In genomic region chr20:56995635-56996075, GRCh38 we compare ENCODE assay signal across 9 cellular contexts.
A peak's percentile ranks its signal among the peaks of the same experiment; 100 is the strongest.
DNase-seq lines count a peak whose midpoint lies in the region; FAIRE-seq and TF ChIP-seq lines count a peak whose summit lies in the region.
"Had no signal": no experiment of that assay in that cellular context is flagged by ENCODE, and none has a peak within 500 bp of the region (broad histone marks: within the 10 kb centered on the region; RNA-seq: fewer than 3 reads in every experiment).

No MANE protein-coding gene starts in this region.

- no peak overlapping the region for H3K14ac ChIP-seq in trophoblast cell (ENCODE audit: low read length)

- H4K20me1 ChIP-seq in KMS-11 (ENCODE audit: insufficient read depth) = no peaks in the 10 kb centered on the region
- H4K20me1 ChIP-seq in mammary epithelial cell (ENCODE audit: insufficient read depth, low read length) = no peaks in the 10 kb centered on the region

- H2BK5ac ChIP-seq in trophoblast cell (ENCODE audit: low read depth, low read length, poor library complexity) = no peak overlapping the region

- TF ChIP-seq CTCF in KMS-11 (conservative IDR thresholded peaks at IDR 0.05; ENCODE audit: low read depth, low read length) = peak; percentile 50
- peak; percentile 55 to 70 for TF ChIP-seq CTCF in mammary epithelial cell (conservative IDR thresholded peaks at IDR 0.05 in 1 of 2, IDR thresholded peaks at IDR 0.05 in 1 of 2; ENCODE audit: extremely low read depth in 1 of 2, insufficient read depth in 1 of 2, low read depth in 1 of 2, low read length in 2 of 2)

- peaks cover 4% of the 10 kb centered on the region for H3K9me3 ChIP-seq in mammary epithelial cell (replicated peaks; ENCODE audit: insufficient read depth, low read length)
- H3K9me3 ChIP-seq in trophoblast cell (ENCODE audit: insufficient read depth, low read depth, low read length) = peaks cover 3% of the 10 kb centered on the region

- intact Hi-C loops in mammary epithelial cell (cut with micrococcal nuclease) = no loop called here

- peak overlapping the region; percentile 60 for H2BK120ac ChIP-seq in trophoblast cell (ENCODE audit: insufficient read depth, low read length, poor library complexity)

- 70% methylated on average over 11 of the region's 12 CpGs for WGBS in mammary epithelial cell (ENCODE audit: low coverage, missing lambda C conversion rate)
- no CpG with 5 or more reads among the region's 12 CpGs for WGBS in trophoblast cell (ENCODE audit: extremely low coverage, insufficient coverage, insufficient read length)

- H3K4me2 ChIP-seq in KMS-11 (no peak overlapping the region), mammary epithelial cell (ENCODE audit: insufficient read depth, low read depth, low read length) (no peak overlapping the region), trophoblast cell (ENCODE audit: low read length) (no peak overlapping the region)

- BruUV-seq in mammary epithelial cell (replicated peaks; lab: Mats Ljungman, UMichigan) = no TSS peak

- dilution Hi-C loops in mammary epithelial cell (cut with HindIII; ENCODE audit: low sequenced_read_pairs) = no loop called here

- H4K8ac ChIP-seq in trophoblast cell (ENCODE audit: low read depth, low read length) = no peak overlapping the region

- H3K27ac ChIP-seq in KMS-11 (no peak overlapping the region), mammary epithelial cell (ENCODE audit: insufficient read depth, low read depth, low read length) (no peak overlapping the region), trophoblast cell (ENCODE audit: low read depth, low read length) (peak overlapping the region; percentile 8)

- H3K4me1 ChIP-seq in KMS-11 (ENCODE audit: low read depth, poor library complexity, severe bottlenecking) (no peaks in the 10 kb centered on the region), mammary epithelial cell (ENCODE audit: insufficient read depth, low read length) (no peaks in the 10 kb centered on the region), trophoblast cell (ENCODE audit: control insufficient read depth in 1 of 2, insufficient read depth in 2 of 2, low read length in 2 of 2) (peaks cover 3 to 13% of the 10 kb centered on the region in 2 experiments)

- no peaks in the 10 kb centered on the region for H3K27me3 ChIP-seq in KMS-11 (ENCODE audit: insufficient read depth, low read depth)
- no peaks in the 10 kb centered on the region for H3K27me3 ChIP-seq in mammary epithelial cell (ENCODE audit: insufficient read depth, low read length)
- H3K27me3 ChIP-seq in trophoblast cell (ENCODE audit: insufficient read depth, low read length) = no peaks in the 10 kb centered on the region

- peak overlapping the region; percentile 41 for H4K91ac ChIP-seq in trophoblast cell (ENCODE audit: low read depth, low read length)

- peaks cover 2% of the 10 kb centered on the region for H3K79me1 ChIP-seq in trophoblast cell (ENCODE audit: low read length)

- H2BK12ac ChIP-seq in trophoblast cell (ENCODE audit: low read length) = peak overlapping the region; percentile 51

- FAIRE-seq in H54 (lab: Jason Lieb, UNC) = no peak

- H3K4ac ChIP-seq in trophoblast cell (ENCODE audit: low read depth, low read length) = no peak overlapping the region

- no peak overlapping the region for H3K9ac ChIP-seq in KMS-11
- no peak overlapping the region for H3K9ac ChIP-seq in mammary epithelial cell (ENCODE audit: insufficient read depth, low read length)
- no peak overlapping the region for H3K9ac ChIP-seq in trophoblast cell (ENCODE audit: low read length)

- H3K79me2 ChIP-seq in KMS-11 (ENCODE audit: insufficient read depth, low read depth) = no peaks in the 10 kb centered on the region
- no peaks in the 10 kb centered on the region for H3K79me2 ChIP-seq in mammary epithelial cell (ENCODE audit: insufficient read depth, low read length)
- no peaks in the 10 kb centered on the region for H3K79me2 ChIP-seq in trophoblast cell (ENCODE audit: control insufficient read depth, insufficient read depth, low read length, poor library complexity)

- peak; percentile 37 to 49 for DNase-seq in SHP77 (lab: John Stamatoyannopoulos, UW)
- no peak for DNase-seq in SHP77 treated with DMSO at 0.1 percent for 48 hours (lab: John Stamatoyannopoulos, UW)
- DNase-seq in mammary epithelial cell = peak; percentile 17
- peak; percentile 68 to 86 for DNase-seq in trophoblast cell
- no peak for DNase-seq in H54 (ENCODE audit: insufficient read length, low spot score)
- DNase-seq in NCI-H146 treated with DMSO at 0.1 percent for 48 hours (lab: John Stamatoyannopoulos, UW; ENCODE audit: unreplicated experiment) = no peak
- DNase-seq in putamen (ENCODE audit: low spot score) = no peak

- no peak overlapping the region for H3K23ac ChIP-seq in trophoblast cell (ENCODE audit: low read length)

- H2AFZ ChIP-seq in KMS-11 (ENCODE audit: low read depth) = no peak overlapping the region
- no peak overlapping the region for H2AFZ ChIP-seq in mammary epithelial cell (ENCODE audit: low read depth, low read length)
- H2AFZ ChIP-seq in trophoblast cell (ENCODE audit: insufficient read depth, low read length, poor library complexity) = no peak overlapping the region

- H3K4me3 ChIP-seq in KMS-11 (IDR thresholded peaks at IDR 0.05; ENCODE audit: insufficient read depth, low read depth, low read length) = no peak overlapping the region
- H3K4me3 ChIP-seq in mammary epithelial cell (replicated peaks in 1 of 3; ENCODE audit: insufficient read depth in 1 of 3, low read depth in 2 of 3, low read length in 3 of 3) = no peak overlapping the region
- no peak overlapping the region for H3K4me3 ChIP-seq in trophoblast cell (ENCODE audit: low read depth, low read length)
- H3K4me3 ChIP-seq: lung had no signal

- H4K12ac ChIP-seq in trophoblast cell (ENCODE audit: low read depth, low read length) = no peak overlapping the region

- H3K18ac ChIP-seq in trophoblast cell (ENCODE audit: low read length) = no peak overlapping the region

- CTCF ChIA-PET in mammary epithelial cell (lab: Charles Lee; ENCODE audit: low non-redundant PET) = interaction anchor here (0.6 to 0.7 kb wide), 2 partner anchors 33 to 44 kb away, joined by 3 to 5 read pairs; no protein-coding TSS in a partner anchor

- no peak overlapping the region for H2AK5ac ChIP-seq in trophoblast cell (ENCODE audit: low read length)

- in situ Hi-C loops in mammary epithelial cell (cut with MboI; ENCODE audit: low sequenced_read_pairs in 2 of 2) = no loop called here

- no peak for TF ChIP-seq POLR2A in H54 (IDR thresholded peaks at IDR 0.05; ENCODE audit: low read depth, low read length)

- H3K36me3 ChIP-seq in KMS-11 (ENCODE audit: insufficient read depth) (no peaks in the 10 kb centered on the region), mammary epithelial cell (ENCODE audit: insufficient read depth, low read length) (no peaks in the 10 kb centered on the region), trophoblast cell (ENCODE audit: control insufficient read depth in 1 of 2, insufficient read depth in 2 of 2, low read length in 2 of 2) (no peaks in the 10 kb centered on the region)

Comparison
In these comparisons a context has a peak if more than half of its experiments do, and no peak if none do; other contexts are left out.
1. DNase-seq: peak in SHP77 (2 of 2), mammary epithelial cell (single experiment) and trophoblast cell (2 of 2); none in SHP77 treated with DMSO at 0.1 percent for 48 hours (single experiment), H54 (single experiment), NCI-H146 treated with DMSO at 0.1 percent for 48 hours (single experiment) and putamen (single experiment).